20 cellular contexts compared by ENCODE assay signal in the genomic region with DNA sequence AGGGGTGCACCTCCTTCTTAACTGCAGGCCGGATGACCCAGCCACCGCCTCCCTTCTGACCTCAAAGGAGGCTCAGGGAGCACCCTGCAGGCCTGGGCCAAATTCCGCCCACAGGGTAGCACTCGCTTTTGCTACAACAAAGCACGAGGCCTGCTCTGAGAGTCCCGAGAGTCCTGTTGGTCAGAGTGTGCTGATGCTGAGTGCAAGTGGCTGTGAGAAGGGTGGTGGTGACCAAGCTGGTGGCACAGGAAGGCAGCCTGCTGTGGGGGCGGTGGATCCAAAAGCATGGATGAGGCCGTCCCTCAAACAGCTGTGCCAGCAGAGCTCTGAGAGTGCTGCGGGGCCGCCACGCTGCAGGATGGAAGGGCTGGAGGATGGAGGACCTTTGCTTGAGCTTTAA.
DNase-seq lines count a peak whose midpoint lies in the region; TF ChIP-seq lines count a peak whose summit lies in the region.
"Had no signal": no experiment of that assay in that cellular context is flagged by ENCODE, and none has a peak within 500 bp of the region (broad histone marks: within the 10 kb centered on the region; RNA-seq: fewer than 3 reads in every experiment).

No MANE protein-coding gene starts in this region.

- intact Hi-C loops in testis (cut with DNase I; ENCODE audit: low total_unique reads) (no loop called here), breast epithelium (cut with DNase I; ENCODE audit: low total_unique reads) (no loop called here)

- DNase-seq in ecto neural progenitor cell (ENCODE audit: low spot score), result peak; percentile 43
- DNase-seq in mesenteric fat pad (ENCODE audit: low spot score), result peak; percentile 64
- DNase-seq in testis, result peak; percentile 48
- no peak for DNase-seq in central memory CD4-positive, alpha-beta T cell
- DNase-seq in breast epithelium (ENCODE audit: low spot score in 2 of 2), result no peak
- DNase-seq in NCI-H146 treated with DMSO at 0.1 percent for 48 hours (lab: John Stamatoyannopoulos, UW; ENCODE audit: unreplicated experiment), result no peak
- DNase-seq: 8988T; C1 segment of cervical spinal cord; CD4-positive, CD25-positive, alpha-beta regulatory T cell; CD8-positive, alpha-beta memory T cell; COR-L47; DMS 273 treated with DMSO at 0.1 percent for 48 hours; DMS53; DND-41; EL; HCEC 1CT had no signal

- TF ChIP-seq POLR2A in testis (IDR thresholded peaks at IDR 0.05), result no peak
- no peak for TF ChIP-seq POLR2A in breast epithelium (IDR thresholded peaks at IDR 0.05)

- H4K20me1 ChIP-seq in BLaER1, result no peaks in the 10 kb centered on the region

- peak overlapping the region; percentile 57 for H3K4me2 ChIP-seq in BLaER1
- H3K4me2 ChIP-seq: GM23338 had no signal

- H3K36me3 ChIP-seq in BLaER1 (no peaks in the 10 kb centered on the region), testis (ENCODE audit: low read depth, missing control alignments) (no peaks in the 10 kb centered on the region), breast epithelium (no peaks in the 10 kb centered on the region)

- H3K4me1 ChIP-seq in BLaER1 (peaks cover 22% of the 10 kb centered on the region), testis (peaks cover 9% of the 10 kb centered on the region), breast epithelium (no peaks in the 10 kb centered on the region)

- WGBS in testis, 2 donors, result 55 to 67% methylated on average over 4 to 11 of the region's 11 CpGs

- H3K27ac ChIP-seq in BLaER1 (no peak overlapping the region), testis (peak overlapping the region in 1 of 2 donors; percentile 33), breast epithelium (no peak overlapping the region)
- H3K27ac ChIP-seq: HL-60 had no signal

- H3K9ac ChIP-seq in BLaER1, result no peak overlapping the region

- no peak for TF ChIP-seq CTCF in testis (IDR thresholded peaks at IDR 0.05)
- TF ChIP-seq CTCF in breast epithelium (IDR thresholded peaks at IDR 0.05), result no peak

- H3K9me3 ChIP-seq in BLaER1 (peaks cover 11% of the 10 kb centered on the region), testis (no peaks in the 10 kb centered on the region), breast epithelium (no peaks in the 10 kb centered on the region)

- H3K27me3 ChIP-seq in BLaER1, result no peaks in the 10 kb centered on the region
- no peaks in the 10 kb centered on the region for H3K27me3 ChIP-seq in testis
- no peaks in the 10 kb centered on the region for H3K27me3 ChIP-seq in breast epithelium

- H3K4me3 ChIP-seq in BLaER1 (no peak overlapping the region), testis (no peak overlapping the region), breast epithelium (no peak overlapping the region)
- H3K4me3 ChIP-seq: GM12878, GM23338 had no signal

Comparison
In these comparisons a context has a peak if more than half of its experiments do, and no peak if none do; other contexts are left out.
1. DNase-seq: peak in ecto neural progenitor cell (single experiment), mesenteric fat pad (single experiment) and testis (single experiment); none in central memory CD4-positive, alpha-beta T cell (single experiment), breast epithelium (0 of 2) and NCI-H146 treated with DMSO at 0.1 percent for 48 hours (single experiment).